ENCODE assay signal across 1 cellular context in the genomic region with DNA sequence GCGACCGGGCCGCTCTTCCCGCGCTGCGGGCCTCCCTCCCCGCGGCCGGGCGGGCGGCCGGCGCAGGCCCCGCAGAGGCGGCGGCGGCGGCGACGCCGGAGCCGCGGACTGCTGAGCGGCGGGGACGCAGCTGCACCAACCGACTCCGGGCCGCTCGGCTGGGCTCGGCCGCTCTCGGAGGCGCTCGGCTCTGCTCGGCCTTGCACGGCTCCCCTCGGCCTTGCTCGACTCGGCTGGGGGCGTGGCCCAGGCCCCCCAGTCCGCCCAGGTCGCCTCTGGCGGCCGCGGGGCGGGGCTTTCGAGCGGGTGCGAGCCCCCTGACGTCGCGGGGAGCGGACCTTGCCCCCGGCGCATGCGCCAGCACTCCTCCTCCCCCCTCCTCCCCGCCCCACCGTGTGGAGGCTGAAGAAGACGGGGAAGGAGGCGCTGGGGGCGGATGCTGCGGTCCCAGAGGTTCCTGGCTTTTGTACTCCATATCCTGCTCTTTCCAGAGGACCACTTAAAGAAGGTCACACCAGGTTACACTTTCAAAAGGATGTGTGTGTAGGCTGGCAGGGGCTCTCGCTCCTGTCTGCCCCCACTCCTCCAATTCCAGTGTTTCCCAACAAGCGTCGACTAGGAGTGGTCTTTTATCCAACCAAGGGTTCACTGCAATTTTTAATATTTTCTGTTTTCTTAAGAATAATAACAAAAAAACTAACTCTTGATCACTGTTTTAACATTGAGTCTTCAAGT.
TF ChIP-seq lines count a peak whose summit lies in the region.

A gene with protein sequence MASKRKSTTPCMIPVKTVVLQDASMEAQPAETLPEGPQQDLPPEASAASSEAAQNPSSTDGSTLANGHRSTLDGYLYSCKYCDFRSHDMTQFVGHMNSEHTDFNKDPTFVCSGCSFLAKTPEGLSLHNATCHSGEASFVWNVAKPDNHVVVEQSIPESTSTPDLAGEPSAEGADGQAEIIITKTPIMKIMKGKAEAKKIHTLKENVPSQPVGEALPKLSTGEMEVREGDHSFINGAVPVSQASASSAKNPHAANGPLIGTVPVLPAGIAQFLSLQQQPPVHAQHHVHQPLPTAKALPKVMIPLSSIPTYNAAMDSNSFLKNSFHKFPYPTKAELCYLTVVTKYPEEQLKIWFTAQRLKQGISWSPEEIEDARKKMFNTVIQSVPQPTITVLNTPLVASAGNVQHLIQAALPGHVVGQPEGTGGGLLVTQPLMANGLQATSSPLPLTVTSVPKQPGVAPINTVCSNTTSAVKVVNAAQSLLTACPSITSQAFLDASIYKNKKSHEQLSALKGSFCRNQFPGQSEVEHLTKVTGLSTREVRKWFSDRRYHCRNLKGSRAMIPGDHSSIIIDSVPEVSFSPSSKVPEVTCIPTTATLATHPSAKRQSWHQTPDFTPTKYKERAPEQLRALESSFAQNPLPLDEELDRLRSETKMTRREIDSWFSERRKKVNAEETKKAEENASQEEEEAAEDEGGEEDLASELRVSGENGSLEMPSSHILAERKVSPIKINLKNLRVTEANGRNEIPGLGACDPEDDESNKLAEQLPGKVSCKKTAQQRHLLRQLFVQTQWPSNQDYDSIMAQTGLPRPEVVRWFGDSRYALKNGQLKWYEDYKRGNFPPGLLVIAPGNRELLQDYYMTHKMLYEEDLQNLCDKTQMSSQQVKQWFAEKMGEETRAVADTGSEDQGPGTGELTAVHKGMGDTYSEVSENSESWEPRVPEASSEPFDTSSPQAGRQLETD (minus strand): TSS at position 196 of the 735 bp plus-strand sequence. CDS start 112,815 bp downstream, outside the sequence.

TF ChIP-seq in HepG2, 621 proteins besides CTCF, POLR2A, EP300 and RAD21 (continued from another document and continues in another):
- peak; percentile 38; the same call in 1 of the 2 replicates for TF ChIP-seq ETV6 (CRISPR knock-in tag; conservative IDR thresholded peaks at IDR 0.05)
- TF ChIP-seq, protein P1, sequence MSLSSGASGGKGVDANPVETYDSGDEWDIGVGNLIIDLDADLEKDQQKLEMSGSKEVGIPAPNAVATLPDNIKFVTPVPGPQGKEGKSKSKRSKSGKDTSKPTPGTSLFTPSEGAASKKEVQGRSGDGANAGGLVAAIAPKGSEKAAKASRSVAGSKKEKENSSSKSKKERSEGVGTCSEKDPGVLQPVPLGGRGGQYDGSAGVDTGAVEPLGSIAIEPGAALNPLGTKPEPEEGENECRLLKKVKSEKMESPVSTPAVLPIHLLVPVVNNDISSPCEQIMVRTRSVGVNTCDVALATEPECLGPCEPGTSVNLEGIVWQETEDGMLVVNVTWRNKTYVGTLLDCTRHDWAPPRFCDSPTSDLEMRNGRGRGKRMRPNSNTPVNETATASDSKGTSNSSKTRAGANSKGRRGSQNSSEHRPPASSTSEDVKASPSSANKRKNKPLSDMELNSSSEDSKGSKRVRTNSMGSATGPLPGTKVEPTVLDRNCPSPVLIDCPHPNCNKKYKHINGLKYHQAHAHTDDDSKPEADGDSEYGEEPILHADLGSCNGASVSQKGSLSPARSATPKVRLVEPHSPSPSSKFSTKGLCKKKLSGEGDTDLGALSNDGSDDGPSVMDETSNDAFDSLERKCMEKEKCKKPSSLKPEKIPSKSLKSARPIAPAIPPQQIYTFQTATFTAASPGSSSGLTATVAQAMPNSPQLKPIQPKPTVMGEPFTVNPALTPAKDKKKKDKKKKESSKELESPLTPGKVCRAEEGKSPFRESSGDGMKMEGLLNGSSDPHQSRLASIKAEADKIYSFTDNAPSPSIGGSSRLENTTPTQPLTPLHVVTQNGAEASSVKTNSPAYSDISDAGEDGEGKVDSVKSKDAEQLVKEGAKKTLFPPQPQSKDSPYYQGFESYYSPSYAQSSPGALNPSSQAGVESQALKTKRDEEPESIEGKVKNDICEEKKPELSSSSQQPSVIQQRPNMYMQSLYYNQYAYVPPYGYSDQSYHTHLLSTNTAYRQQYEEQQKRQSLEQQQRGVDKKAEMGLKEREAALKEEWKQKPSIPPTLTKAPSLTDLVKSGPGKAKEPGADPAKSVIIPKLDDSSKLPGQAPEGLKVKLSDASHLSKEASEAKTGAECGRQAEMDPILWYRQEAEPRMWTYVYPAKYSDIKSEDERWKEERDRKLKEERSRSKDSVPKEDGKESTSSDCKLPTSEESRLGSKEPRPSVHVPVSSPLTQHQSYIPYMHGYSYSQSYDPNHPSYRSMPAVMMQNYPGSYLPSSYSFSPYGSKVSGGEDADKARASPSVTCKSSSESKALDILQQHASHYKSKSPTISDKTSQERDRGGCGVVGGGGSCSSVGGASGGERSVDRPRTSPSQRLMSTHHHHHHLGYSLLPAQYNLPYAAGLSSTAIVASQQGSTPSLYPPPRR (CRISPR knock-in tag; IDR thresholded peaks at IDR 0.05; ENCODE audit: borderline replicate concordance): peak; percentile 54; the same call in 1 of the 2 replicates
- peak; percentile 29; the same call in 1 of the 2 replicates for TF ChIP-seq MTF1 (CRISPR knock-in tag; IDR thresholded peaks at IDR 0.05)
- TF ChIP-seq, protein P2, sequence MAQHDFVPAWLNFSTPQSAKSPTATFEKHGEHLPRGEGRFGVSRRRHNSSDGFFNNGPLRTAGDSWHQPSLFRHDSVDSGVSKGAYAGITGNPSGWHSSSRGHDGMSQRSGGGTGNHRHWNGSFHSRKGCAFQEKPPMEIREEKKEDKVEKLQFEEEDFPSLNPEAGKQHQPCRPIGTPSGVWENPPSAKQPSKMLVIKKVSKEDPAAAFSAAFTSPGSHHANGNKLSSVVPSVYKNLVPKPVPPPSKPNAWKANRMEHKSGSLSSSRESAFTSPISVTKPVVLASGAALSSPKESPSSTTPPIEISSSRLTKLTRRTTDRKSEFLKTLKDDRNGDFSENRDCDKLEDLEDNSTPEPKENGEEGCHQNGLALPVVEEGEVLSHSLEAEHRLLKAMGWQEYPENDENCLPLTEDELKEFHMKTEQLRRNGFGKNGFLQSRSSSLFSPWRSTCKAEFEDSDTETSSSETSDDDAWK (CRISPR knock-in tag; IDR thresholded peaks at IDR 0.05): no peak
- TF ChIP-seq, protein P3, sequence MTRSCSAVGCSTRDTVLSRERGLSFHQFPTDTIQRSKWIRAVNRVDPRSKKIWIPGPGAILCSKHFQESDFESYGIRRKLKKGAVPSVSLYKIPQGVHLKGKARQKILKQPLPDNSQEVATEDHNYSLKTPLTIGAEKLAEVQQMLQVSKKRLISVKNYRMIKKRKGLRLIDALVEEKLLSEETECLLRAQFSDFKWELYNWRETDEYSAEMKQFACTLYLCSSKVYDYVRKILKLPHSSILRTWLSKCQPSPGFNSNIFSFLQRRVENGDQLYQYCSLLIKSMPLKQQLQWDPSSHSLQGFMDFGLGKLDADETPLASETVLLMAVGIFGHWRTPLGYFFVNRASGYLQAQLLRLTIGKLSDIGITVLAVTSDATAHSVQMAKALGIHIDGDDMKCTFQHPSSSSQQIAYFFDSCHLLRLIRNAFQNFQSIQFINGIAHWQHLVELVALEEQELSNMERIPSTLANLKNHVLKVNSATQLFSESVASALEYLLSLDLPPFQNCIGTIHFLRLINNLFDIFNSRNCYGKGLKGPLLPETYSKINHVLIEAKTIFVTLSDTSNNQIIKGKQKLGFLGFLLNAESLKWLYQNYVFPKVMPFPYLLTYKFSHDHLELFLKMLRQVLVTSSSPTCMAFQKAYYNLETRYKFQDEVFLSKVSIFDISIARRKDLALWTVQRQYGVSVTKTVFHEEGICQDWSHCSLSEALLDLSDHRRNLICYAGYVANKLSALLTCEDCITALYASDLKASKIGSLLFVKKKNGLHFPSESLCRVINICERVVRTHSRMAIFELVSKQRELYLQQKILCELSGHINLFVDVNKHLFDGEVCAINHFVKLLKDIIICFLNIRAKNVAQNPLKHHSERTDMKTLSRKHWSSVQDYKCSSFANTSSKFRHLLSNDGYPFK (CRISPR knock-in tag; IDR thresholded peaks at IDR 0.05; ENCODE audit: borderline replicate concordance): no peak
- TF ChIP-seq ZNF790 (CRISPR knock-in tag; IDR thresholded peaks at IDR 0.05; ENCODE audit: borderline replicate concordance): no peak
- TF ChIP-seq, protein P4, sequence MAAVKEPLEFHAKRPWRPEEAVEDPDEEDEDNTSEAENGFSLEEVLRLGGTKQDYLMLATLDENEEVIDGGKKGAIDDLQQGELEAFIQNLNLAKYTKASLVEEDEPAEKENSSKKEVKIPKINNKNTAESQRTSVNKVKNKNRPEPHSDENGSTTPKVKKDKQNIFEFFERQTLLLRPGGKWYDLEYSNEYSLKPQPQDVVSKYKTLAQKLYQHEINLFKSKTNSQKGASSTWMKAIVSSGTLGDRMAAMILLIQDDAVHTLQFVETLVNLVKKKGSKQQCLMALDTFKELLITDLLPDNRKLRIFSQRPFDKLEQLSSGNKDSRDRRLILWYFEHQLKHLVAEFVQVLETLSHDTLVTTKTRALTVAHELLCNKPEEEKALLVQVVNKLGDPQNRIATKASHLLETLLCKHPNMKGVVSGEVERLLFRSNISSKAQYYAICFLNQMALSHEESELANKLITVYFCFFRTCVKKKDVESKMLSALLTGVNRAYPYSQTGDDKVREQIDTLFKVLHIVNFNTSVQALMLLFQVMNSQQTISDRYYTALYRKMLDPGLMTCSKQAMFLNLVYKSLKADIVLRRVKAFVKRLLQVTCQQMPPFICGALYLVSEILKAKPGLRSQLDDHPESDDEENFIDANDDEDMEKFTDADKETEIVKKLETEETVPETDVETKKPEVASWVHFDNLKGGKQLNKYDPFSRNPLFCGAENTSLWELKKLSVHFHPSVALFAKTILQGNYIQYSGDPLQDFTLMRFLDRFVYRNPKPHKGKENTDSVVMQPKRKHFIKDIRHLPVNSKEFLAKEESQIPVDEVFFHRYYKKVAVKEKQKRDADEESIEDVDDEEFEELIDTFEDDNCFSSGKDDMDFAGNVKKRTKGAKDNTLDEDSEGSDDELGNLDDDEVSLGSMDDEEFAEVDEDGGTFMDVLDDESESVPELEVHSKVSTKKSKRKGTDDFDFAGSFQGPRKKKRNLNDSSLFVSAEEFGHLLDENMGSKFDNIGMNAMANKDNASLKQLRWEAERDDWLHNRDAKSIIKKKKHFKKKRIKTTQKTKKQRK (IDR thresholded peaks at IDR 0.05; ENCODE audit: low read length): no peak
- no peak for TF ChIP-seq CEBPB (IDR thresholded peaks at IDR 0.05; ENCODE audit: borderline replicate concordance, low read depth, low read length)
- TF ChIP-seq, protein P5, sequence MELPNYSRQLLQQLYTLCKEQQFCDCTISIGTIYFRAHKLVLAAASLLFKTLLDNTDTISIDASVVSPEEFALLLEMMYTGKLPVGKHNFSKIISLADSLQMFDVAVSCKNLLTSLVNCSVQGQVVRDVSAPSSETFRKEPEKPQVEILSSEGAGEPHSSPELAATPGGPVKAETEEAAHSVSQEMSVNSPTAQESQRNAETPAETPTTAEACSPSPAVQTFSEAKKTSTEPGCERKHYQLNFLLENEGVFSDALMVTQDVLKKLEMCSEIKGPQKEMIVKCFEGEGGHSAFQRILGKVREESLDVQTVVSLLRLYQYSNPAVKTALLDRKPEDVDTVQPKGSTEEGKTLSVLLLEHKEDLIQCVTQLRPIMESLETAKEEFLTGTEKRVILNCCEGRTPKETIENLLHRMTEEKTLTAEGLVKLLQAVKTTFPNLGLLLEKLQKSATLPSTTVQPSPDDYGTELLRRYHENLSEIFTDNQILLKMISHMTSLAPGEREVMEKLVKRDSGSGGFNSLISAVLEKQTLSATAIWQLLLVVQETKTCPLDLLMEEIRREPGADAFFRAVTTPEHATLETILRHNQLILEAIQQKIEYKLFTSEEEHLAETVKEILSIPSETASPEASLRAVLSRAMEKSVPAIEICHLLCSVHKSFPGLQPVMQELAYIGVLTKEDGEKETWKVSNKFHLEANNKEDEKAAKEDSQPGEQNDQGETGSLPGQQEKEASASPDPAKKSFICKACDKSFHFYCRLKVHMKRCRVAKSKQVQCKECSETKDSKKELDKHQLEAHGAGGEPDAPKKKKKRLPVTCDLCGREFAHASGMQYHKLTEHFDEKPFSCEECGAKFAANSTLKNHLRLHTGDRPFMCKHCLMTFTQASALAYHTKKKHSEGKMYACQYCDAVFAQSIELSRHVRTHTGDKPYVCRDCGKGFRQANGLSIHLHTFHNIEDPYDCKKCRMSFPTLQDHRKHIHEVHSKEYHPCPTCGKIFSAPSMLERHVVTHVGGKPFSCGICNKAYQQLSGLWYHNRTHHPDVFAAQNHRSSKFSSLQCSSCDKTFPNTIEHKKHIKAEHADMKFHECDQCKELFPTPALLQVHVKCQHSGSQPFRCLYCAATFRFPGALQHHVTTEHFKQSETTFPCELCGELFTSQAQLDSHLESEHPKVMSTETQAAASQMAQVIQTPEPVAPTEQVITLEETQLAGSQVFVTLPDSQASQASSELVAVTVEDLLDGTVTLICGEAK (IDR thresholded peaks at IDR 0.05): no peak
- TF ChIP-seq, protein P5 (CRISPR knock-in tag; IDR thresholded peaks at IDR 0.05): peak; percentile 28; the same call in 1 of the 2 replicates
- no peak for TF ChIP-seq SKI (IDR thresholded peaks at IDR 0.05; ENCODE audit: partially characterized antibody)
- no peak for TF ChIP-seq ZKSCAN5 (CRISPR knock-in tag; IDR thresholded peaks at IDR 0.05)
- no peak for TF ChIP-seq FOXM1 (CRISPR knock-in tag; IDR thresholded peaks at IDR 0.05)
- TF ChIP-seq HNRNPH1 (optimal IDR thresholded peaks at IDR 0.05; ENCODE audit: low read depth, low read length): no peak
- TF ChIP-seq, protein P6, sequence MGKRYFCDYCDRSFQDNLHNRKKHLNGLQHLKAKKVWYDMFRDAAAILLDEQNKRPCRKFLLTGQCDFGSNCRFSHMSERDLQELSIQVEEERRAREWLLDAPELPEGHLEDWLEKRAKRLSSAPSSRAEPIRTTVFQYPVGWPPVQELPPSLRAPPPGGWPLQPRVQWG (CRISPR knock-in tag; IDR thresholded peaks at IDR 0.05; ENCODE audit: borderline replicate concordance, low read depth): no peak
- no peak for TF ChIP-seq MBD4 (IDR thresholded peaks at IDR 0.05; ENCODE audit: borderline replicate concordance, low read length)
- peak; percentile 76 for TF ChIP-seq KAT8 (CRISPR knock-in tag; IDR thresholded peaks at IDR 0.05)
- peak; percentile 27; the same call in 1 of the 2 replicates for TF ChIP-seq TARDBP (CRISPR knock-in tag; IDR thresholded peaks at IDR 0.05)
- TF ChIP-seq U2AF1 (optimal IDR thresholded peaks at IDR 0.05; ENCODE audit: low read depth, low read length): no peak
- TF ChIP-seq ZNF879 (CRISPR knock-in tag; IDR thresholded peaks at IDR 0.05): peak; percentile 49; the same call in 1 of the 2 replicates
- no peak for TF ChIP-seq ARHGAP35 (CRISPR knock-in tag; IDR thresholded peaks at IDR 0.05; ENCODE audit: borderline replicate concordance)
